In the genomic region with DNA sequence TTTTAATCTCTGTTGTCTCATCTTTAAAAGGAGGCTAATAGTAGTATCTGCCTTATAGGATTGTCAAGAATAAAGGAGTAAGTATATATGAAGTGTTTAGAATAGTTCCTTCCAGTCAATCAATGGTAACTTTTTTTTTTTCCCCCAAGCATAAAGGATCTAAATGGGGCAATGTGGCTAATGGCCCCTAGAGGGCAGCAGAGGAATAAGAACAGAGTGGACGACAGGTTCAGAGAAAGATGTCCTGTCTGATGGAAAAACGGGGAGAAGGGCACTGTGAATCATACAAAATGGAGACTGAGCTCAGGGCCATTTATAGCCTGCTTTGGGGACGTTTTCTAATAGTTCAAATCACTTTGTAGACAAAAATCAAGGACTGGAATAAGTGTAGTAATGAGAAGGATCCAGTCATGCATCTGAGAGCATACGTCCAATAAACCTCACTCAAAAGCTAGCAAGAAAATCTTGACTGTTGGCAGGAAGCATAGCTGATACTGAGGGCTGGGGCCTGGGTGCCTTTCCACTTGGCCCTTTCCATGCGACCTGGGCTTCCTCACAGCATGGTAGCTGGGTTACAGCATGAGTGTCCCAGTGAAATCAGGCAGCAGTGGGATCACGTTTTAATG, we compare ENCODE assay signal across 9 cellular contexts. TPM values are rescaled to one million over a fixed set of nuclear protein-coding genes. Genes with fewer than 3 reads are reported as not detected.
DNase-seq lines count a peak whose midpoint lies in the region; ATAC-seq, FAIRE-seq and TF ChIP-seq lines count a peak whose summit lies in the region.
"Had no signal": no experiment of that assay in that cellular context is flagged by ENCODE, and none has a peak within 500 bp of the region (broad histone marks: within the 10 kb centered on the region; RNA-seq: fewer than 3 reads in every experiment).

No MANE protein-coding gene starts in this region.

- H3K36me3 ChIP-seq in mammary epithelial cell (ENCODE audit: insufficient read depth, low read length) (no peaks in the 10 kb centered on the region), keratinocyte (ENCODE audit: control insufficient read depth in 2 of 2, extremely low read depth in 1 of 2, insufficient read depth in 2 of 2, low read length in 2 of 2) (no peaks in the 10 kb centered on the region)

- peak; percentile 74 for TF ChIP-seq CTCF in GM12864 (IDR thresholded peaks at IDR 0.05; ENCODE audit: low read depth, low read length, missing control alignments)
- peak; percentile 71 for TF ChIP-seq CTCF in WI38 (IDR thresholded peaks at IDR 0.05; ENCODE audit: low read depth, low read length)
- TF ChIP-seq CTCF in mammary epithelial cell (conservative IDR thresholded peaks at IDR 0.05 in 1 of 2, IDR thresholded peaks at IDR 0.05 in 1 of 2; ENCODE audit: extremely low read depth in 1 of 2, insufficient read depth in 1 of 2, low read depth in 1 of 2, low read length in 2 of 2) = peak; percentile 88 to 94
- peak; percentile 74 to 90 (median 78) for TF ChIP-seq CTCF in keratinocyte (optimal IDR thresholded peaks at IDR 0.05 in 1 of 3, IDR thresholded peaks at IDR 0.05 in 1 of 3, conservative IDR thresholded peaks at IDR 0.05 in 1 of 3; ENCODE audit: extremely low read depth in 1 of 3, insufficient read depth in 2 of 3, low read length in 3 of 3)

- WGBS in mammary epithelial cell (ENCODE audit: low coverage, missing lambda C conversion rate) = 38% methylated on average over 6 of the region's 6 CpGs

- no peaks in the 10 kb centered on the region for H3K9me3 ChIP-seq in mammary epithelial cell (replicated peaks; ENCODE audit: insufficient read depth, low read length)
- no peaks in the 10 kb centered on the region for H3K9me3 ChIP-seq in keratinocyte (ENCODE audit: control insufficient read depth, low read depth, low read length)

- intact Hi-C loops in mammary epithelial cell (cut with micrococcal nuclease) = loop anchor here (1.0 to 5.0 kb wide), 6 partner anchors 39 to 1117 kb away; no protein-coding TSS in a partner anchor

- H3K9ac ChIP-seq in mammary epithelial cell (ENCODE audit: insufficient read depth, low read length) (no peak overlapping the region), keratinocyte (ENCODE audit: control insufficient read depth, extremely low read depth, insufficient read depth, low read length) (no peak overlapping the region)

- in situ Hi-C loops in mammary epithelial cell (cut with MboI; ENCODE audit: low sequenced_read_pairs in 2 of 2) = loop anchor here (10.0 to 25.0 kb wide), 3 partner anchors 124 to 284 kb away; no protein-coding TSS in a partner anchor

- H3K27ac ChIP-seq in mammary epithelial cell (ENCODE audit: insufficient read depth, low read depth, low read length) = peak overlapping the region; percentile 86
- no peak overlapping the region for H3K27ac ChIP-seq in keratinocyte (ENCODE audit: control insufficient read depth, insufficient read depth, low read length)

- peak overlapping the region; percentile 79 for H2AFZ ChIP-seq in mammary epithelial cell (ENCODE audit: low read depth, low read length)
- H2AFZ ChIP-seq in keratinocyte (ENCODE audit: control insufficient read depth, low read length) = peak overlapping the region; percentile 32

- CTCF ChIA-PET in mammary epithelial cell (lab: Charles Lee; ENCODE audit: low non-redundant PET) = interaction anchor here (0.5 to 0.8 kb wide), 13 partner anchors 113 to 525 kb away, joined by 3 to 14 read pairs (median 8); no protein-coding TSS in a partner anchor

- no TSS peak for BruUV-seq in mammary epithelial cell (replicated peaks; lab: Mats Ljungman, UMichigan)

- dilution Hi-C loops in mammary epithelial cell (cut with HindIII; ENCODE audit: low sequenced_read_pairs) = no loop called here
- dilution Hi-C loops in keratinocyte (cut with MboI; ENCODE audit: extremely low pct_ligation_motif_present, low sequenced_read_pairs) = no loop called here

- peak; percentile 81 for FAIRE-seq in keratinocyte (lab: Jason Lieb, UNC)

- DNase-seq in GM12864 (ENCODE audit: low read depth) = peak; percentile 35
- DNase-seq in NCI-H2171 treated with DMSO at 0.1 percent for 48 hours (lab: John Stamatoyannopoulos, UW) = peak; percentile 91
- peak; percentile 70 for DNase-seq in mammary epithelial cell
- peak; percentile 50 for DNase-seq in keratinocyte (ENCODE audit: low read depth, low spot score)
- DNase-seq in stimulated activated CD4-positive, alpha-beta T cell treated with anti-CD3 and anti-CD28 coated beads, Interleukin-1b, Interleukin-23, amount 100 ng/mL, for 48 hours = peak; percentile 58

- no peak overlapping the region for H3K4me3 ChIP-seq in GM12864 (ENCODE audit: low read depth, low read length)
- no peak overlapping the region for H3K4me3 ChIP-seq in WI38 (ENCODE audit: low read depth, low read length)
- H3K4me3 ChIP-seq in mammary epithelial cell (replicated peaks in 1 of 3; ENCODE audit: insufficient read depth in 1 of 3, low read depth in 2 of 3, low read length in 3 of 3) = no peak overlapping the region
- H3K4me3 ChIP-seq in keratinocyte (ENCODE audit: control insufficient read depth in 2 of 3, extremely low read depth in 1 of 3, insufficient read depth in 2 of 3, low read depth in 1 of 3, low read length in 3 of 3) = no peak overlapping the region

- ATAC-seq in HG03066 (IDR thresholded peaks at IDR 0.05; ENCODE audit: low read depth, unreplicated experiment) (peak; percentile 38), HG03025 (IDR thresholded peaks at IDR 0.05; ENCODE audit: low FRiP score, unreplicated experiment) (no peak)

- H3K79me2 ChIP-seq in mammary epithelial cell (ENCODE audit: insufficient read depth, low read length) (no peaks in the 10 kb centered on the region), keratinocyte (ENCODE audit: control insufficient read depth, insufficient read depth, low read length) (no peaks in the 10 kb centered on the region)

- H4K20me1 ChIP-seq in mammary epithelial cell (ENCODE audit: insufficient read depth, low read length) (no peaks in the 10 kb centered on the region), keratinocyte (ENCODE audit: control insufficient read depth, extremely low read depth, insufficient read depth, low read length) (no peaks in the 10 kb centered on the region)

- H3K27me3 ChIP-seq in mammary epithelial cell (ENCODE audit: insufficient read depth, low read length) (no peaks in the 10 kb centered on the region), keratinocyte (ENCODE audit: control insufficient read depth, extremely low read depth, insufficient read depth, low read length) (no peaks in the 10 kb centered on the region)

- H3K4me2 ChIP-seq in mammary epithelial cell (ENCODE audit: insufficient read depth, low read depth, low read length) (no peak overlapping the region), keratinocyte (ENCODE audit: control insufficient read depth, extremely low read depth, insufficient read depth, low read depth, low read length) (no peak overlapping the region)

- no peaks in the 10 kb centered on the region for H3K9me1 ChIP-seq in keratinocyte (ENCODE audit: control insufficient read depth, extremely low read depth, insufficient read depth, low read length)

- H3K4me1 ChIP-seq in mammary epithelial cell (ENCODE audit: insufficient read depth, low read length) (peaks cover 28% of the 10 kb centered on the region), keratinocyte (ENCODE audit: control insufficient read depth, extremely low read depth, insufficient read depth, low read length) (peaks cover 22% of the 10 kb centered on the region)

RNA-seq across cellular contexts. Expression of a gene that starts 51.3 kb away (rescaled TPM):
- total RNA-seq in mammary epithelial cell = not detected
- polyA plus RNA-seq in mammary epithelial cell = not detected
- polyA minus RNA-seq in mammary epithelial cell = not detected
- polyA plus RNA-seq in keratinocyte = not detected in 3 replicates
- polyA plus RNA-seq in keratinocyte (2011; ENCODE audit: low read depth) = not detected
- polyA plus RNA-seq in keratinocyte (2011; cell fraction: cytosol; rRNA removed) = not detected in 2 replicates
- polyA plus RNA-seq in keratinocyte (2011; cell fraction: nucleus; rRNA removed) = not detected in 2 replicates
- not detected in 2 replicates for polyA plus RNA-seq in keratinocyte (2012; ENCODE audit: low replicate concordance)
- not detected in 3 replicates for polyA minus RNA-seq in keratinocyte
- not detected for polyA minus RNA-seq in keratinocyte (2011; cell fraction: cytosol; rRNA and poly(A)+ RNA removed)
- not detected in 2 replicates for polyA minus RNA-seq in keratinocyte (2011; cell fraction: nucleus; rRNA and poly(A)+ RNA removed)
- polyA plus RNA-seq: urinary bladder had no signal

Comparison
In these comparisons a context has a peak if more than half of its experiments do, and no peak if none do; other contexts are left out.
1. DNase-seq: peak in every context shown above with its lines; median percentile 91 in NCI-H2171 treated with DMSO at 0.1 percent for 48 hours; 70 in mammary epithelial cell; 58 in stimulated activated CD4-positive, alpha-beta T cell treated with anti-CD3 and anti-CD28 coated beads, Interleukin-1b, Interleukin-23, amount 100 ng/mL, for 48 hours; 50 in keratinocyte; 35 in GM12864.